In genomic region chr9:133484671-133485437, GRCh38 we compare ENCODE assay signal across 31 cellular contexts. TPM values are rescaled to one million over a fixed set of nuclear protein-coding genes. Genes with fewer than 3 reads are reported as not detected.
DNase-seq lines count a peak whose midpoint lies in the region; ATAC-seq and TF ChIP-seq lines count a peak whose summit lies in the region.
"Had no signal": no experiment of that assay in that cellular context is flagged by ENCODE, and none has a peak within 500 bp of the region (broad histone marks: within the 10 kb centered on the region; RNA-seq: fewer than 3 reads in every experiment).

No MANE protein-coding gene starts in this region.

- H3K9me3 ChIP-seq in BE2C (no peaks in the 10 kb centered on the region), SJCRH30 (replicated peaks) (no peaks in the 10 kb centered on the region), mesenchymal stem cell (ENCODE audit: control insufficient read depth, low read length) (no peaks in the 10 kb centered on the region), thyroid gland (no peaks in the 10 kb centered on the region)
- H3K9me3 ChIP-seq: Caco-2, transverse colon had no signal

- H4K91ac ChIP-seq in mesenchymal stem cell (ENCODE audit: low read length), result peak overlapping the region; percentile 30

- H3K4me1 Mint-ChIP-seq in CD14-positive monocyte, result peaks cover 5% of the 10 kb centered on the region

- H3K23ac ChIP-seq in mesenchymal stem cell (ENCODE audit: low read length in 2 of 2), result no peak overlapping the region

- no peak overlapping the region for H2BK15ac ChIP-seq in mesenchymal stem cell (ENCODE audit: low read depth, poor library complexity, severe bottlenecking)

- H2BK12ac ChIP-seq in mesenchymal stem cell (ENCODE audit: low read length in 2 of 2), result no peak overlapping the region

- H3K4me1 ChIP-seq in BE2C, result peaks cover 18% of the 10 kb centered on the region
- H3K4me1 ChIP-seq in SJCRH30, result peaks cover 26% of the 10 kb centered on the region
- peaks cover 19% of the 10 kb centered on the region for H3K4me1 ChIP-seq in mesenchymal stem cell (ENCODE audit: control insufficient read depth, insufficient read depth, low read depth, low read length)
- peaks cover 0 to 9% of the 10 kb centered on the region in 2 donors for H3K4me1 ChIP-seq in thyroid gland

- H3K27ac Mint-ChIP-seq in CD14-positive monocyte, result no peak overlapping the region
- H3K27ac Mint-ChIP-seq: mesothelial cell of epicardium, nephron had no signal

- no peak overlapping the region for H3K4me3 Mint-ChIP-seq in CD14-positive monocyte
- H3K4me3 Mint-ChIP-seq: activated CD8-positive, alpha-beta T cell treated with anti-CD3 and anti-CD28 coated beads, Interleukin-2, amount 10 ng/mL, durations not matched to agents 7 days and 5 days; mesothelial cell of epicardium; nephron had no signal

- WGBS in mesenchymal stem cell, result 76% methylated on average over 22 of the region's 22 CpGs
- 51 to 57% methylated on average over 9 to 17 of the region's 22 CpGs for WGBS in thyroid gland, 2 donors

- H3K36me3 Mint-ChIP-seq in CD14-positive monocyte, result no peaks in the 10 kb centered on the region
- H3K36me3 Mint-ChIP-seq: mesothelial cell of epicardium had no signal

- no peaks in the 10 kb centered on the region for H3K36me3 ChIP-seq in BE2C
- no peaks in the 10 kb centered on the region for H3K36me3 ChIP-seq in SJCRH30
- no peaks in the 10 kb centered on the region for H3K36me3 ChIP-seq in mesenchymal stem cell (ENCODE audit: control insufficient read depth in 1 of 2, insufficient read depth in 2 of 2, low read depth in 1 of 2, low read length in 2 of 2)
- no peaks in the 10 kb centered on the region for H3K36me3 ChIP-seq in thyroid gland
- H3K36me3 ChIP-seq: transverse colon had no signal

- H3K4me3 ChIP-seq in BE2C (ENCODE audit: low read depth, low read length) (no peak overlapping the region), SJCRH30 (no peak overlapping the region), mesenchymal stem cell (ENCODE audit: insufficient read depth in 1 of 2, low read depth in 1 of 2, low read length in 2 of 2) (no peak overlapping the region), thyroid gland (replicated peaks in 1 of 3) (no peak overlapping the region)
- H3K4me3 ChIP-seq: transverse colon had no signal

- TF ChIP-seq CTCF in BE2C (IDR thresholded peaks at IDR 0.05; ENCODE audit: low read depth, low read length) (no peak), CD14-positive monocyte (IDR thresholded peaks at IDR 0.05) (no peak), thyroid gland (IDR thresholded peaks at IDR 0.05) (no peak)

- H2BK120ac ChIP-seq in mesenchymal stem cell (ENCODE audit: low read depth, low read length), result no peak overlapping the region

- no peak for ATAC-seq in GM18505 (IDR thresholded peaks at IDR 0.05; ENCODE audit: unreplicated experiment)
- ATAC-seq: activated CD8-positive, alpha-beta T cell treated with anti-CD3 and anti-CD28 coated beads, Interleukin-2, amount 10 ng/mL, durations not matched to agents 7 days and 5 days; stimulated activated naive CD8-positive, alpha-beta T cell treated with anti-CD3 and anti-CD28 coated beads, Interleukin-15, Interleukin-2, amounts not matched to agents 100 U/mL and 50 U/mL, for 24 hours had no signal

- H3K27ac ChIP-seq in SJCRH30 (no peak overlapping the region), mesenchymal stem cell (ENCODE audit: low read length, poor library complexity, severe bottlenecking) (no peak overlapping the region), thyroid gland (no peak overlapping the region)
- H3K27ac ChIP-seq: transverse colon had no signal

- no peak overlapping the region for H3K14ac ChIP-seq in mesenchymal stem cell (ENCODE audit: low read length in 2 of 2)

- H3K79me1 ChIP-seq in mesenchymal stem cell (replicated peaks; ENCODE audit: low read length, poor library complexity, severe bottlenecking), result no peaks in the 10 kb centered on the region

- intact Hi-C loops in CD14-positive monocyte (cut with micrococcal nuclease), result loop anchor here in 1 of 2 donors (10.0 kb wide), 1 partner anchor 460 kb away; no protein-coding TSS in a partner anchor
- intact Hi-C loops in thyroid gland (cut with DNase I), result loop anchor here (2.0 to 10.0 kb wide), 3 partner anchors 74 to 298 kb away; partner anchors contain the start of genes SURF1 and SURF2

- no peak overlapping the region for H3K18ac ChIP-seq in mesenchymal stem cell (ENCODE audit: low read depth in 1 of 2, low read length in 2 of 2)

- H4K8ac ChIP-seq in mesenchymal stem cell (ENCODE audit: low read length), result no peak overlapping the region

- no peak overlapping the region for H3K4me2 ChIP-seq in mesenchymal stem cell (ENCODE audit: low read length, poor library complexity, severe bottlenecking)

- TF ChIP-seq POLR2A in GM18505 (IDR thresholded peaks at IDR 0.05; ENCODE audit: borderline replicate concordance, extremely low read depth, insufficient read depth, insufficient read length) (no peak), thyroid gland (IDR thresholded peaks at IDR 0.05) (no peak)

- peaks cover 0 to 3% (median 0%) of the 10 kb centered on the region in 7 donors for H3K9me3 Mint-ChIP-seq in CD14-positive monocyte
- H3K9me3 Mint-ChIP-seq: mesothelial cell of epicardium, nephron had no signal

- no peaks in the 10 kb centered on the region for H3K27me3 ChIP-seq in BE2C
- no peaks in the 10 kb centered on the region for H3K27me3 ChIP-seq in SJCRH30
- peaks cover 11 to 17% of the 10 kb centered on the region in 2 experiments for H3K27me3 ChIP-seq in mesenchymal stem cell (ENCODE audit: control insufficient read depth in 1 of 2, insufficient read depth in 1 of 2, low read length in 2 of 2)
- H3K27me3 ChIP-seq in thyroid gland, result no peaks in the 10 kb centered on the region

- H2BK5ac ChIP-seq in mesenchymal stem cell (ENCODE audit: low read depth, low read length, poor library complexity, severe bottlenecking), result no peak overlapping the region

- H2AK5ac ChIP-seq in mesenchymal stem cell (ENCODE audit: low read length, severe bottlenecking), result no peak overlapping the region

- H3K9ac ChIP-seq in mesenchymal stem cell (ENCODE audit: low read length), result no peak overlapping the region

- peaks cover 25 to 37% (median 30%) of the 10 kb centered on the region in 3 donors for H3K27me3 Mint-ChIP-seq in CD14-positive monocyte (ENCODE audit: low read depth in 3 of 3)

- no peak overlapping the region for H2AFZ ChIP-seq in mesenchymal stem cell (ENCODE audit: low read depth, low read length)

- DNase-seq in BE2C, result peak; percentile 76
- DNase-seq in CD14-positive monocyte (ENCODE audit: low spot score), result peak; percentile 41
- DNase-seq in SJCRH30, result peak; percentile 75 to 82
- DNase-seq in mesenchymal stem cell, result no peak
- DNase-seq in thyroid gland, result no peak
- no peak for DNase-seq in AG20443 (ENCODE audit: low spot score)
- DNase-seq in NCI-H187 treated with DMSO at 0.1 percent for 48 hours (lab: John Stamatoyannopoulos, UW), result no peak
- DNase-seq: activated CD4-positive, CD25-positive, alpha-beta regulatory T cell treated with anti-CD3 and anti-CD28 coated beads, Interleukin-2, amount 50 U/mL, for 72 hours; activated CD8-positive, alpha-beta T cell treated with anti-CD3 and anti-CD28 coated beads, Interleukin-2, amount 10 ng/mL, durations not matched to agents 7 days and 5 days; activated naive CD4-positive, alpha-beta T cell treated with anti-CD3 and anti-CD28 coated beads, Interleukin-2, amount 50 U/mL, for 16 hours; activated T-cell treated with anti-CD3 and anti-CD28 coated beads, Interleukin-2, amount 50 U/mL, for 48 hours; Caco-2; effector CD4-positive, alpha-beta T cell; erythroblast; foreskin melanocyte; HCEC 1CT; NCI-H1436; NCI-H2171; NCI-H748 treated with DMSO at 0.1 percent for 48 hours; small intestine; stimulated activated CD4-positive, alpha-beta T cell treated with anti-CD3 and anti-CD28 coated beads, Interleukin-4, amount 100 ng/mL, for 1 hour; stimulated activated naive CD8-positive, alpha-beta T cell treated with anti-CD3 and anti-CD28 coated beads, Interleukin-15, Interleukin-2, amounts not matched to agents 100 U/mL and 50 U/mL, for 24 hours; T-helper 9 cell; transverse colon had no signal

- no peak overlapping the region for H3K4ac ChIP-seq in mesenchymal stem cell (ENCODE audit: low read depth in 1 of 2, low read length in 2 of 2)

RNA-seq across cellular contexts. Expression of gene SLC2A6, which starts 6.0 kb away (rescaled TPM):
- 33.4 TPM for polyA plus RNA-seq in BE2C (2012; ENCODE audit: insufficient read depth, insufficient read length, low read depth)
- polyA plus RNA-seq in CD14-positive monocyte, result 10 to 100 TPM; 43.2 to 60.4 TPM
- total RNA-seq in SJCRH30 (2014; rRNA removed; shearing (Covaris generic)), result 20.3 and 23.4 TPM in 2 replicates
- polyA plus RNA-seq in mesenchymal stem cell (2013, experiment 1 of 2), result 29.4 TPM
- polyA plus RNA-seq in mesenchymal stem cell (2013, experiment 2 of 2), result 28.2 TPM
- total RNA-seq in thyroid gland, result 1 to 10 TPM; 1.1 to 3.8 (median 2.5) TPM

RNA-seq across cellular contexts. Expression of gene CACFD1, which starts 25.1 kb away (rescaled TPM):
- 29.3 TPM for polyA plus RNA-seq in BE2C (2012; ENCODE audit: insufficient read depth, insufficient read length, low read depth)
- 1 to 10 TPM; 5.0 to 5.1 TPM for polyA plus RNA-seq in CD14-positive monocyte
- 12.1 and 13.6 TPM in 2 replicates for total RNA-seq in SJCRH30 (2014; rRNA removed; shearing (Covaris generic))
- polyA plus RNA-seq in mesenchymal stem cell (2013, experiment 1 of 2), result 6.9 TPM
- 6.9 TPM for polyA plus RNA-seq in mesenchymal stem cell (2013, experiment 2 of 2)
- total RNA-seq in thyroid gland, result 10 to 100 TPM; 21.4 to 36.7 (median 33.5) TPM

RNA-seq across cellular contexts. Expression of gene MYMK, which starts 39.9 kb away (rescaled TPM):
- polyA plus RNA-seq in BE2C (2012; ENCODE audit: insufficient read depth, insufficient read length, low read depth), result not detected
- not detected for polyA plus RNA-seq in CD14-positive monocyte
- 1.1 and 2.0 TPM in 2 replicates for total RNA-seq in SJCRH30 (2014; rRNA removed; shearing (Covaris generic))
- polyA plus RNA-seq in mesenchymal stem cell (2013, experiment 1 of 2), result not detected
- not detected for polyA plus RNA-seq in mesenchymal stem cell (2013, experiment 2 of 2)
- not detected for total RNA-seq in thyroid gland
- total RNA-seq: activated CD8-positive, alpha-beta T cell treated with anti-CD3 and anti-CD28 coated beads, Interleukin-2, amount 10 ng/mL, durations not matched to agents 7 days and 5 days; astrocyte; Caco-2; cerebellum; M059J; mesothelial cell of epicardium; transverse colon had no signal
- polyA plus RNA-seq: keratinocyte, small intestine had no signal

RNA-seq across cellular contexts. Expression of gene ADAMTSL2, which starts 49.6 kb away (rescaled TPM):
- polyA plus RNA-seq in BE2C (2012; ENCODE audit: insufficient read depth, insufficient read length, low read depth), result 26.1 TPM
- polyA plus RNA-seq in CD14-positive monocyte, result not detected
- 3.3 and 3.5 TPM in 2 replicates for total RNA-seq in SJCRH30 (2014; rRNA removed; shearing (Covaris generic))
- polyA plus RNA-seq in mesenchymal stem cell (2013, experiment 1 of 2), result 0.22 TPM
- polyA plus RNA-seq in mesenchymal stem cell (2013, experiment 2 of 2), result 0.21 TPM
- 1 to 10 TPM; 2.4 to 9.3 (median 8.7) TPM for total RNA-seq in thyroid gland
- total RNA-seq: activated CD8-positive, alpha-beta T cell treated with anti-CD3 and anti-CD28 coated beads, Interleukin-2, amount 10 ng/mL, durations not matched to agents 7 days and 5 days had no signal
- polyA plus RNA-seq: keratinocyte had no signal

Comparison
In these comparisons a context has a peak if more than half of its experiments do, and no peak if none do; other contexts are left out.
1. DNase-seq: peak in BE2C (single experiment), CD14-positive monocyte (single experiment) and SJCRH30 (2 of 2); none in mesenchymal stem cell (single experiment), thyroid gland (0 of 2), AG20443 (single experiment) and NCI-H187 treated with DMSO at 0.1 percent for 48 hours (single experiment).